2 cellular contexts compared by ENCODE assay signal in the genomic region with DNA sequence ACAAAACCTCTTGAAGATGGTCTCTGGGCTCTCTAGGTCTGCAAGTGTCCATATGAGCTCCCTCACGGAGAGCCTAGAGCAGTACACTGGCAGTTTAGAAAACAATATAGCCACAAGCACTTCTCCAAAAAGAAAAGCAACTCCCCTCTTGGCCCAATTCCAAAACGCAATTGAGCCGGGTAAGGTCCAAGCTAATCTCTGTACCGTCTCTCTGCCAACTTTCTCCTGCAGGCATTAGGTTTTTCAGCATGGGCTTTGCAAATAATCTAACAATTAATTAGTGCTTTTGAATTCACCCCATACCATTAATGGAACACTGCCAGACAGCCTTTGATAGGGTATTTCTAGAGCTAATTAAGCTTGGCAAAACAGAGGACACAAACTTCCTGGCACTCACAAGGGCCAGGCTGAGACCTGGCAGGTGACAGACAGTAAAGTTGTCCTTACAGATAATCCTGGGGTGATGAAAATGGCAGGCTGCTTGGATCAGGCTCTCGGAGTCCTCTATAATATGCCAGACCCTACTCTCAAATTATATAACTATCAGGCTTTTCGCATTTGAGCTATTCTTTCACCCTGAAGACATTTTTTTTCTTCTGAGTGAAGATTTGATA.
TF ChIP-seq lines count a peak whose summit lies in the region.

No MANE protein-coding gene starts in this region.

TF ChIP-seq in A549, 52 proteins besides CTCF, POLR2A, EP300 and RAD21 (continued from another document):
- TF ChIP-seq, protein P1, sequence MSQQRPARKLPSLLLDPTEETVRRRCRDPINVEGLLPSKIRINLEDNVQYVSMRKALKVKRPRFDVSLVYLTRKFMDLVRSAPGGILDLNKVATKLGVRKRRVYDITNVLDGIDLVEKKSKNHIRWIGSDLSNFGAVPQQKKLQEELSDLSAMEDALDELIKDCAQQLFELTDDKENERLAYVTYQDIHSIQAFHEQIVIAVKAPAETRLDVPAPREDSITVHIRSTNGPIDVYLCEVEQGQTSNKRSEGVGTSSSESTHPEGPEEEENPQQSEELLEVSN (IDR thresholded peaks at IDR 0.05; ENCODE audit: borderline replicate concordance, low read depth): no peak
- TF ChIP-seq JUN (IDR thresholded peaks at IDR 0.05) (no peak), RARB (CRISPR knock-in tag; IDR thresholded peaks at IDR 0.05) (no peak), HOXA7 (CRISPR knock-in tag; IDR thresholded peaks at IDR 0.05) (no peak), EHMT2 (IDR thresholded peaks at IDR 0.05; ENCODE audit: low read depth) (no peak), FOSL2 (IDR thresholded peaks at IDR 0.05) (no peak), FOSL2 (CRISPR knock-in tag; IDR thresholded peaks at IDR 0.05) (no peak)
- TF ChIP-seq, protein P2, sequence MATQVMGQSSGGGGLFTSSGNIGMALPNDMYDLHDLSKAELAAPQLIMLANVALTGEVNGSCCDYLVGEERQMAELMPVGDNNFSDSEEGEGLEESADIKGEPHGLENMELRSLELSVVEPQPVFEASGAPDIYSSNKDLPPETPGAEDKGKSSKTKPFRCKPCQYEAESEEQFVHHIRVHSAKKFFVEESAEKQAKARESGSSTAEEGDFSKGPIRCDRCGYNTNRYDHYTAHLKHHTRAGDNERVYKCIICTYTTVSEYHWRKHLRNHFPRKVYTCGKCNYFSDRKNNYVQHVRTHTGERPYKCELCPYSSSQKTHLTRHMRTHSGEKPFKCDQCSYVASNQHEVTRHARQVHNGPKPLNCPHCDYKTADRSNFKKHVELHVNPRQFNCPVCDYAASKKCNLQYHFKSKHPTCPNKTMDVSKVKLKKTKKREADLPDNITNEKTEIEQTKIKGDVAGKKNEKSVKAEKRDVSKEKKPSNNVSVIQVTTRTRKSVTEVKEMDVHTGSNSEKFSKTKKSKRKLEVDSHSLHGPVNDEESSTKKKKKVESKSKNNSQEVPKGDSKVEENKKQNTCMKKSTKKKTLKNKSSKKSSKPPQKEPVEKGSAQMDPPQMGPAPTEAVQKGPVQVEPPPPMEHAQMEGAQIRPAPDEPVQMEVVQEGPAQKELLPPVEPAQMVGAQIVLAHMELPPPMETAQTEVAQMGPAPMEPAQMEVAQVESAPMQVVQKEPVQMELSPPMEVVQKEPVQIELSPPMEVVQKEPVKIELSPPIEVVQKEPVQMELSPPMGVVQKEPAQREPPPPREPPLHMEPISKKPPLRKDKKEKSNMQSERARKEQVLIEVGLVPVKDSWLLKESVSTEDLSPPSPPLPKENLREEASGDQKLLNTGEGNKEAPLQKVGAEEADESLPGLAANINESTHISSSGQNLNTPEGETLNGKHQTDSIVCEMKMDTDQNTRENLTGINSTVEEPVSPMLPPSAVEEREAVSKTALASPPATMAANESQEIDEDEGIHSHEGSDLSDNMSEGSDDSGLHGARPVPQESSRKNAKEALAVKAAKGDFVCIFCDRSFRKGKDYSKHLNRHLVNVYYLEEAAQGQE (IDR thresholded peaks at IDR 0.05): no peak

TF ChIP-seq in SK-N-SH, 30 proteins besides CTCF, POLR2A, EP300 and RAD21 (continued from another document):
- TF ChIP-seq, protein P3, sequence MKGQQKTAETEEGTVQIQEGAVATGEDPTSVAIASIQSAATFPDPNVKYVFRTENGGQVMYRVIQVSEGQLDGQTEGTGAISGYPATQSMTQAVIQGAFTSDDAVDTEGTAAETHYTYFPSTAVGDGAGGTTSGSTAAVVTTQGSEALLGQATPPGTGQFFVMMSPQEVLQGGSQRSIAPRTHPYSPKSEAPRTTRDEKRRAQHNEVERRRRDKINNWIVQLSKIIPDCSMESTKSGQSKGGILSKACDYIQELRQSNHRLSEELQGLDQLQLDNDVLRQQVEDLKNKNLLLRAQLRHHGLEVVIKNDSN (IDR thresholded peaks at IDR 0.05; ENCODE audit: borderline replicate concordance, low read depth): no peak
- no peak for TF ChIP-seq TAF1 (IDR thresholded peaks at IDR 0.05; ENCODE audit: borderline replicate concordance, low read depth, low read length)
- TF ChIP-seq, protein P4, sequence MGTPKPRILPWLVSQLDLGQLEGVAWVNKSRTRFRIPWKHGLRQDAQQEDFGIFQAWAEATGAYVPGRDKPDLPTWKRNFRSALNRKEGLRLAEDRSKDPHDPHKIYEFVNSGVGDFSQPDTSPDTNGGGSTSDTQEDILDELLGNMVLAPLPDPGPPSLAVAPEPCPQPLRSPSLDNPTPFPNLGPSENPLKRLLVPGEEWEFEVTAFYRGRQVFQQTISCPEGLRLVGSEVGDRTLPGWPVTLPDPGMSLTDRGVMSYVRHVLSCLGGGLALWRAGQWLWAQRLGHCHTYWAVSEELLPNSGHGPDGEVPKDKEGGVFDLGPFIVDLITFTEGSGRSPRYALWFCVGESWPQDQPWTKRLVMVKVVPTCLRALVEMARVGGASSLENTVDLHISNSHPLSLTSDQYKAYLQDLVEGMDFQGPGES (IDR thresholded peaks at IDR 0.05; ENCODE audit: low read depth, low read length): no peak
- TF ChIP-seq SMC3 (IDR thresholded peaks at IDR 0.05; ENCODE audit: low read depth, low read length): no peak
- no peak for TF ChIP-seq GABPA (IDR thresholded peaks at IDR 0.05; ENCODE audit: low read depth)
- no peak for TF ChIP-seq NFIC (IDR thresholded peaks at IDR 0.05; ENCODE audit: borderline replicate concordance)
- no peak for TF ChIP-seq FOXM1 (IDR thresholded peaks at IDR 0.05; ENCODE audit: low read depth)
- no peak for TF ChIP-seq SIN3A (IDR thresholded peaks at IDR 0.05; ENCODE audit: borderline replicate concordance, low read depth, low read length)
- TF ChIP-seq TCF12 (IDR thresholded peaks at IDR 0.05): no peak
- no peak for TF ChIP-seq RXRA (IDR thresholded peaks at IDR 0.05; ENCODE audit: borderline replicate concordance, low read depth)
